In genomic region chr10:27893320-27894014, GRCh38 we compare ENCODE assay signal across 16 cellular contexts.
DNase-seq lines count a peak whose midpoint lies in the region; ATAC-seq, FAIRE-seq and TF ChIP-seq lines count a peak whose summit lies in the region.
"Had no signal": no experiment of that assay in that cellular context is flagged by ENCODE, and none has a peak within 500 bp of the region (broad histone marks: within the 10 kb centered on the region; RNA-seq: fewer than 3 reads in every experiment).

No MANE protein-coding gene starts in this region.

- H3K23ac ChIP-seq in trophoblast cell (ENCODE audit: low read length), result no peak overlapping the region

- H2BK5ac ChIP-seq in trophoblast cell (ENCODE audit: low read depth, low read length, poor library complexity), result no peak overlapping the region

- POLR2A ChIA-PET in HEK293 (lab: Yijun Ruan, JAX), result no interaction called here
- POLR2A ChIA-PET in GM12878 (lab: Charles Lee), result no interaction called here

- no peak overlapping the region for H3K18ac ChIP-seq in trophoblast cell (ENCODE audit: low read length)

- H3K79me2 ChIP-seq in GM12878 (ENCODE audit: control insufficient read depth, insufficient read depth, low read length) (no peaks in the 10 kb centered on the region), trophoblast cell (ENCODE audit: control insufficient read depth, insufficient read depth, low read length, poor library complexity) (no peaks in the 10 kb centered on the region), MM.1S (ENCODE audit: low read length) (no peaks in the 10 kb centered on the region)

- peak; percentile 12 to 35; a peak in 1 of 4 replicates for TF ChIP-seq EP300 in GM12878 (IDR thresholded peaks at IDR 0.05; ENCODE audit: borderline replicate concordance in 1 of 2, control insufficient read depth in 1 of 2, low read depth in 2 of 2, low read length in 2 of 2)

- FAIRE-seq in GM12878 (lab: Jason Lieb, UNC), result no peak

- CTCF ChIA-PET in HEK293 (lab: Yijun Ruan, JAX) (no interaction called here), GM12878 (lab: Yijun Ruan, JAX) (interaction anchor here (1.0 kb wide), 1 partner anchor 11 kb away, joined by 3 read pairs; no protein-coding TSS in a partner anchor)

- H2AFZ ChIP-seq in GM12878 (ENCODE audit: control insufficient read depth, low read depth, low read length) (no peak overlapping the region), trophoblast cell (ENCODE audit: insufficient read depth, low read length, poor library complexity) (no peak overlapping the region), MM.1S (ENCODE audit: low read length) (no peak overlapping the region)

- no peak overlapping the region for H4K8ac ChIP-seq in trophoblast cell (ENCODE audit: low read depth, low read length)

- RAD21 ChIA-PET in GM12878 (lab: Charles Lee; ENCODE audit: unreplicated experiment), result interaction anchor here (0.6 kb wide), 1 partner anchor 35 kb away, joined by 3 read pairs; no protein-coding TSS in a partner anchor

- no peak overlapping the region for H3K14ac ChIP-seq in trophoblast cell (ENCODE audit: low read length)

- H3K27me3 ChIP-seq in GM12878 (replicated peaks in 1 of 2; ENCODE audit: control insufficient read depth in 2 of 2, insufficient read depth in 2 of 2, low read length in 1 of 2) (no peaks in the 10 kb centered on the region), trophoblast cell (ENCODE audit: insufficient read depth, low read length) (no peaks in the 10 kb centered on the region), MM.1S (replicated peaks; ENCODE audit: insufficient read depth, low read length) (no peaks in the 10 kb centered on the region)
- H3K27me3 ChIP-seq: transverse colon had no signal

- no TSS peak for BruUV-seq in GM12878 (replicated peaks; lab: Mats Ljungman, UMichigan)

- H4K20me1 ChIP-seq in GM12878 (ENCODE audit: control insufficient read depth, insufficient read depth) (no peaks in the 10 kb centered on the region), MM.1S (ENCODE audit: insufficient read depth, low read length) (no peaks in the 10 kb centered on the region)

- intact Hi-C loops in GM12878 (cut with micrococcal nuclease; ENCODE audit: unreplicated experiment), result no loop called here

- H3K9me3 ChIP-seq in HEK293 (ENCODE audit: control insufficient read depth, insufficient read depth, low read depth, low read length) (no peaks in the 10 kb centered on the region), GM12878 (replicated peaks; ENCODE audit: control insufficient read depth, insufficient read depth, low read length) (no peaks in the 10 kb centered on the region), trophoblast cell (ENCODE audit: insufficient read depth, low read depth, low read length) (no peaks in the 10 kb centered on the region), MM.1S (replicated peaks; ENCODE audit: insufficient read depth, low read length) (no peaks in the 10 kb centered on the region)
- H3K9me3 ChIP-seq: esophagus squamous epithelium, mucosa of descending colon, transverse colon had no signal

- no peak overlapping the region for H2AK5ac ChIP-seq in trophoblast cell (ENCODE audit: low read length)

- H3K4me1 ChIP-seq in HEK293 (ENCODE audit: control insufficient read depth, insufficient read depth, low read length), result no peaks in the 10 kb centered on the region
- no peaks in the 10 kb centered on the region for H3K4me1 ChIP-seq in GM12878 (ENCODE audit: control insufficient read depth, insufficient read depth, low read length)
- no peaks in the 10 kb centered on the region for H3K4me1 ChIP-seq in trophoblast cell (ENCODE audit: control insufficient read depth in 1 of 2, insufficient read depth in 2 of 2, low read length in 2 of 2)
- H3K4me1 ChIP-seq in MM.1S (ENCODE audit: low read length), result no peaks in the 10 kb centered on the region
- H3K4me1 ChIP-seq: transverse colon had no signal

- in situ Hi-C loops in GM12878 (cut with MboI), result no loop called here

- no peak for TF ChIP-seq POLR2A in GM12878 (IDR thresholded peaks at IDR 0.05; ENCODE audit: low read depth, low read length)
- TF ChIP-seq POLR2A in erythroblast (IDR thresholded peaks at IDR 0.05; ENCODE audit: low read length), result no peak

- DNase-seq in AG09319 (ENCODE audit: extremely low read depth, low read depth) (peak; percentile 20), GM12878 (ENCODE audit: low read depth, low spot score) (no peak), glomerular visceral epithelial cell (ENCODE audit: extremely low spot score) (peak; percentile 22), trophoblast cell (no peak), MM.1S (no peak), erythroblast (lab: John Stamatoyannopoulos, UW) (no peak)
- DNase-seq in stimulated activated naive CD4-positive, alpha-beta T cell (lab: John Stamatoyannopoulos, UW), result no peak
- DNase-seq: cerebellar nuclear complex, esophagus squamous epithelium, H7, mucosa of descending colon, NCI-H1092 treated with DMSO at 0.1 percent for 48 hours, transverse colon had no signal

- TF ChIP-seq CTCF in AG09319 (IDR thresholded peaks at IDR 0.05; ENCODE audit: low read depth, low read length), result no peak
- TF ChIP-seq CTCF in HEK293 (tag by site-specific recombination; IDR thresholded peaks at IDR 0.05), result no peak
- no peak for TF ChIP-seq CTCF in GM12878 (IDR thresholded peaks at IDR 0.05 in 2 of 3, conservative IDR thresholded peaks at IDR 0.05 in 1 of 3; ENCODE audit: control insufficient read depth in 2 of 3, extremely low read depth in 1 of 3, insufficient read depth in 1 of 3, low read depth in 3 of 3, low read length in 3 of 3)
- TF ChIP-seq CTCF in MM.1S (IDR thresholded peaks at IDR 0.05; ENCODE audit: low read length), result no peak

- H3K4me2 ChIP-seq in GM12878 (ENCODE audit: control insufficient read depth, insufficient read depth) (no peak overlapping the region), trophoblast cell (ENCODE audit: low read length) (no peak overlapping the region), MM.1S (ENCODE audit: low read depth, low read length) (no peak overlapping the region)

- no peak overlapping the region for H3K4ac ChIP-seq in trophoblast cell (ENCODE audit: low read depth, low read length)

- H2BK12ac ChIP-seq in trophoblast cell (ENCODE audit: low read length), result no peak overlapping the region

- H2BK120ac ChIP-seq in trophoblast cell (ENCODE audit: insufficient read depth, low read length, poor library complexity), result no peak overlapping the region

- H3K9ac ChIP-seq in GM12878 (ENCODE audit: control insufficient read depth, insufficient read depth, low read length) (no peak overlapping the region), trophoblast cell (ENCODE audit: low read length) (no peak overlapping the region), MM.1S (ENCODE audit: low read length) (no peak overlapping the region)

- H3K4me3 ChIP-seq in HEK293 (ENCODE audit: low read depth, low read length) (no peak overlapping the region), GM12878 (no peak overlapping the region), trophoblast cell (ENCODE audit: low read depth, low read length) (no peak overlapping the region), MM.1S (ENCODE audit: low read length) (no peak overlapping the region)
- H3K4me3 ChIP-seq: esophagus squamous epithelium, mucosa of descending colon, transverse colon had no signal

- H4K91ac ChIP-seq in trophoblast cell (ENCODE audit: low read depth, low read length), result no peak overlapping the region

- H3K79me1 ChIP-seq in trophoblast cell (ENCODE audit: low read length), result no peaks in the 10 kb centered on the region

- H4K12ac ChIP-seq in trophoblast cell (ENCODE audit: low read depth, low read length), result no peak overlapping the region

- no peak; the same call in 2 of the 3 replicates for ATAC-seq in GM12878
- ATAC-seq: activated naive CD4-positive, alpha-beta T cell treated with anti-CD3 and anti-CD28 coated beads, Interleukin-2, amount 50 U/mL, for 72 hours; mucosa of descending colon had no signal

- SMC1A ChIA-PET in GM12878 (lab: Charles Lee; ENCODE audit: uncharacterized antibody, unreplicated experiment), result no interaction called here

- no peaks in the 10 kb centered on the region for H3F3A ChIP-seq in MM.1S (ENCODE audit: insufficient read depth, low read length)

- H3K9me2 ChIP-seq in MM.1S (replicated peaks; ENCODE audit: insufficient read depth, low read length), result no peaks in the 10 kb centered on the region

- no peak overlapping the region for H3K27ac ChIP-seq in HEK293 (ENCODE audit: extremely low read depth, low read depth, low read length)
- H3K27ac ChIP-seq in GM12878 (ENCODE audit: control insufficient read depth, insufficient read depth), result no peak overlapping the region
- no peak overlapping the region for H3K27ac ChIP-seq in trophoblast cell (ENCODE audit: low read depth, low read length)
- no peak overlapping the region for H3K27ac ChIP-seq in MM.1S (ENCODE audit: low read length)
- H3K27ac ChIP-seq: esophagus squamous epithelium, transverse colon, VCaP had no signal

- under 1% methylated on average over 7 of the region's 7 CpGs for WGBS in GM12878 (ENCODE audit: insufficient coverage, insufficient replicate concordance, low lambda C conversion rate, missing lambda C conversion rate)
- no CpG with 5 or more reads among the region's 7 CpGs for WGBS in trophoblast cell (ENCODE audit: extremely low coverage, insufficient coverage, insufficient read length)

- H3K36me3 ChIP-seq in HEK293 (ENCODE audit: control insufficient read depth in 2 of 2, insufficient read depth in 1 of 2, low read length in 2 of 2) (no peaks in the 10 kb centered on the region), GM12878 (ENCODE audit: control insufficient read depth in 2 of 2, insufficient read depth in 2 of 2, low read length in 1 of 2) (no peaks in the 10 kb centered on the region), trophoblast cell (ENCODE audit: control insufficient read depth in 1 of 2, insufficient read depth in 2 of 2, low read length in 2 of 2) (no peaks in the 10 kb centered on the region), MM.1S (replicated peaks; ENCODE audit: insufficient read depth, low read length) (no peaks in the 10 kb centered on the region)
- H3K36me3 ChIP-seq: esophagus squamous epithelium, transverse colon had no signal

- no peak for TF ChIP-seq RAD21 in GM12878 (IDR thresholded peaks at IDR 0.05; ENCODE audit: insufficient read depth, low read depth, low read length)

TF ChIP-seq in HEK293, 187 proteins besides CTCF, POLR2A, EP300 and RAD21 (continues in another document):
- TF ChIP-seq ZNF837 (tag by site-specific recombination; IDR thresholded peaks at IDR 0.05), result no peak
- no peak for TF ChIP-seq ZBTB8A (tag by site-specific recombination; IDR thresholded peaks at IDR 0.05)

TF ChIP-seq in GM12878, 131 proteins besides CTCF, POLR2A, EP300 and RAD21 (continues in another document):
- TF ChIP-seq JUND (IDR thresholded peaks at IDR 0.05; ENCODE audit: low read depth, low read length) (no peak), MTA2 (IDR thresholded peaks at IDR 0.05; ENCODE audit: low read depth) (peak; percentile 47; the same call in 1 of the 2 replicates), NFIC (IDR thresholded peaks at IDR 0.05; ENCODE audit: low read depth, low read length) (no peak)

Comparison
In these comparisons a context has a peak if more than half of its experiments do, and no peak if none do; other contexts are left out.
1. DNase-seq: peak in AG09319 (single experiment) and glomerular visceral epithelial cell (single experiment); none in GM12878 (single experiment), trophoblast cell (0 of 2), stimulated activated naive CD4-positive, alpha-beta T cell (0 of 6), MM.1S (single experiment) and erythroblast (0 of 2).